ENCODE assay signal across 8 cellular contexts in genomic region chr5:112737088-112737471, GRCh38. TPM values are rescaled to one million over a fixed set of nuclear protein-coding genes. Genes with fewer than 3 reads are reported as not detected.
DNase-seq lines count a peak whose midpoint lies in the region; ATAC-seq, FAIRE-seq and TF ChIP-seq lines count a peak whose summit lies in the region.

No MANE protein-coding gene starts in this region.

- FAIRE-seq in G401.6 (lab: Jason Lieb, UNC) (peak; percentile 3), frontal cortex (lab: Jason Lieb, UNC) (no peak)

- H3K27me3 ChIP-seq in left lung (no peaks in the 10 kb centered on the region), uterus (no peaks in the 10 kb centered on the region)

- H3K36me3 ChIP-seq in left lung (no peaks in the 10 kb centered on the region), uterus (no peaks in the 10 kb centered on the region)

- peak overlapping the region; percentile 44 to 75 for H3K27ac ChIP-seq in left lung
- peak overlapping the region; percentile 64 to 67 for H3K27ac ChIP-seq in uterus

- TF ChIP-seq CTCF in left lung (IDR thresholded peaks at IDR 0.05) = no peak
- TF ChIP-seq CTCF in uterus (IDR thresholded peaks at IDR 0.05) = no peak

- H3K4me3 ChIP-seq in left lung = peak overlapping the region; percentile 45 to 50
- H3K4me3 ChIP-seq in uterus = peak overlapping the region; percentile 47 to 74

- H3K4me1 ChIP-seq in left lung (peaks cover 0 to 27% of the 10 kb centered on the region in 2 donors), uterus (peaks cover 5 to 6% of the 10 kb centered on the region in 2 donors)

- DNase-seq in amniotic epithelial cell (ENCODE audit: low read depth) (peak; percentile 4), left lung (no peak), uterus (no peak), frontal cortex (ENCODE audit: low spot score in 2 of 2) (no peak), germinal center (ENCODE audit: low spot score) (no peak)

- H3K9me3 ChIP-seq in left lung (no peaks in the 10 kb centered on the region), uterus (no peaks in the 10 kb centered on the region)

- TF ChIP-seq POLR2A in uterus (IDR thresholded peaks at IDR 0.05) = no peak

- intact Hi-C loops in left lung (cut with DNase I) = no loop called here
- intact Hi-C loops in uterus (cut with DNase I; ENCODE audit: low total_unique reads) = no loop called here

- ATAC-seq in HG03175 (IDR thresholded peaks at IDR 0.05; ENCODE audit: unreplicated experiment) (peak; percentile 1), left lung (peak; percentile 18), HG02973 (IDR thresholded peaks at IDR 0.05; ENCODE audit: unreplicated experiment) (no peak)

RNA-seq across cellular contexts. Expression of gene APC, which starts 0.6 kb away (rescaled TPM):
- total RNA-seq in left lung (10 to 100 TPM; 41.0 to 52.0 TPM), uterus (100 to 1,000 TPM in 2 of 4 donors, 10 to 100 TPM in 2; 45.4 to 132 (median 91.7) TPM), frontal cortex (301 TPM)
